In the genomic region with DNA sequence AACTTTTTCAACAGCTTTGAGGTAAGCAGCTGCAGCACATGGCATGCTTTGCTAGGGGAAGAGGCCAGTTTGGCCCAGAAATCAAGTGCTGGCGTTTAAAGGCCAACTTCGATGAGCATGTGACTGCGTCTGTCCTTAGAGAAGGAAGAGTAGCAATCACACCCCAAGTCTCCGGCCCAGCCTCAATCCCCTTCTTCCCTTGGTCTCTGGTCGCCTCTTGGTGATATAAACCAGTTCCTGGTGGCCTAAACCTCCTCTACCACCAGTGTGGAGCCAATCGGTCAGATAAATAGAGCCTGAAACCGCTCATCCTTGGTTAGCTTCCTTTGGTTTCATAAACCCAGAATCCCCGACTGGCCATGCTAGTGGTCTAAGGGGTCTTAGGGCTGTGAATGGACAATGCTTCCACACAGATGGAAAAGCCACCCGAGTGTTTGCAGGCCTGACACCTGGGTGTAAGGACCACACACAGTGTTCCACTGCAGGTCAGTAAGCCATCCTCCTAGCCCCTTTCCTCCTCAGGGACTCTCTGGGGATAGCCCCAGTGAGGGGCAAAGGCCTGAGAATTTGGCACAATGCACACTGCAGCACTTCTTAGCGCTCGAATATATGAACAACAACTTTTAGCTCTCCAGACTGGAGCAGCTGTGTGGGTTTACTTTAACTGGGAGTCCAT, we compare ENCODE assay signal across 8 cellular contexts.
"Had no signal": no experiment of that assay in that cellular context is flagged by ENCODE, and none has a peak within 500 bp of the region (broad histone marks: within the 10 kb centered on the region; RNA-seq: fewer than 3 reads in every experiment).

No MANE protein-coding gene starts in this region.

- H3K27ac ChIP-seq: HL-60 had no signal

- FAIRE-seq: H1, H54 had no signal

- H2AFZ ChIP-seq: GM23338 had no signal

- DNase-seq: H9, HFFc6, KBM-7 had no signal

- ATAC-seq: GM23338, HCT116 had no signal

- H3K4me2 ChIP-seq: GM23338 had no signal

- H3K4me3 ChIP-seq: GM23338 had no signal
